ENCODE assay signal across 22 cellular contexts in genomic region chr9:21414220-21414940, GRCh38. TPM values are rescaled to one million over a fixed set of nuclear protein-coding genes. Genes with fewer than 3 reads are reported as not detected.
"Had no signal": no experiment of that assay in that cellular context is flagged by ENCODE, and none has a peak within 500 bp of the region (broad histone marks: within the 10 kb centered on the region; RNA-seq: fewer than 3 reads in every experiment).

No MANE protein-coding gene starts in this region.

- ATAC-seq: stimulated activated memory B cell treated with anti-CD40 and anti-IgM and Interleukin-4, amounts not matched to agents 10 μg/mL and 1 μg/mL and 100 μg/mL, for 72 hours had no signal

- H3K4me1 ChIP-seq: heart left ventricle, left ventricle myocardium inferior, lower lobe of right lung, parathyroid adenoma, prostate gland, right lobe of liver, tibial nerve, upper lobe of right lung, vagina had no signal

- H3K79me2 ChIP-seq: parathyroid adenoma had no signal

- H3K36me3 ChIP-seq: heart left ventricle, left ventricle myocardium inferior, lower lobe of right lung, prostate gland, right lobe of liver, tibial nerve, upper lobe of right lung, vagina had no signal

- H3K27me3 ChIP-seq: dorsolateral prefrontal cortex, right lobe of liver, tibial nerve, vagina had no signal

- DNase-seq: effector CD8-positive, alpha-beta T cell; foreskin melanocyte; heart left ventricle; left ventricle myocardium inferior; lower lobe of right lung; naive B cell; occipital lobe; retina; right lobe of liver; stimulated activated CD4-positive, alpha-beta T cell treated with anti-CD3 and anti-CD28 coated beads, Interleukin-4, amount 100 ng/mL, for 1 hour; upper lobe of right lung had no signal

- H3K9ac ChIP-seq: parathyroid adenoma had no signal

- H3K27ac ChIP-seq: coronary artery, heart left ventricle, left ventricle myocardium inferior, lower lobe of right lung, parathyroid adenoma, prostate gland, right lobe of liver, tibial nerve, upper lobe of right lung, vagina had no signal

- H3K9me3 ChIP-seq: heart left ventricle, left ventricle myocardium inferior, lower lobe of right lung, prostate gland, right lobe of liver, tibial nerve, upper lobe of right lung, vagina had no signal

- H2AFZ ChIP-seq: parathyroid adenoma had no signal

- H3K4me3 ChIP-seq: coronary artery, dorsolateral prefrontal cortex, heart left ventricle, left ventricle myocardium inferior, lower lobe of right lung, prostate gland, right lobe of liver, tibial nerve, upper lobe of right lung, vagina had no signal

RNA-seq across cellular contexts. Expression of gene IFNA8, which starts 5.5 kb away (rescaled TPM):
- total RNA-seq: heart left ventricle, kidney epithelial cell, left ventricle myocardium inferior, lower lobe of right lung, mesothelial cell of epicardium, occipital lobe, prostate gland, right lobe of liver, temporal lobe, tibial nerve, upper lobe of right lung, vagina had no signal
- polyA plus RNA-seq: esophagus, heart left ventricle had no signal

RNA-seq across cellular contexts. Expression of gene IFNA1, which starts 25.9 kb away (rescaled TPM):
- total RNA-seq: heart left ventricle, kidney epithelial cell, left ventricle myocardium inferior, mesothelial cell of epicardium, occipital lobe, prostate gland, right lobe of liver, temporal lobe, tibial nerve, upper lobe of right lung, vagina had no signal
- polyA plus RNA-seq: esophagus, heart left ventricle had no signal

RNA-seq across cellular contexts. Expression of gene IFNA2, which starts 29.2 kb away (rescaled TPM):
- total RNA-seq: heart left ventricle, kidney epithelial cell, left ventricle myocardium inferior, lower lobe of right lung, occipital lobe, prostate gland, right lobe of liver, temporal lobe, tibial nerve, upper lobe of right lung, vagina had no signal
- polyA plus RNA-seq: esophagus, heart left ventricle had no signal

RNA-seq across cellular contexts. Expression of gene IFNA13, which starts 46.5 kb away (rescaled TPM):
- total RNA-seq: heart left ventricle, kidney epithelial cell, left ventricle myocardium inferior, occipital lobe, prostate gland, right lobe of liver, temporal lobe, tibial nerve, upper lobe of right lung, vagina had no signal
- polyA plus RNA-seq: esophagus, heart left ventricle had no signal
